ENCODE assay signal across 1 cellular context in genomic region chr12:57498143-57498524, GRCh38.
TF ChIP-seq lines count a peak whose summit lies in the region.

No MANE protein-coding gene starts in this region.

TF ChIP-seq in WTC11, 78 proteins besides CTCF, POLR2A, EP300 and RAD21 (continued from another document):
- no peak for TF ChIP-seq ZNF425 (CRISPR knock-in tag; conservative IDR thresholded peaks at IDR 0.05)
TF ChIP-seq in WTC11: peak in this region for 0.
